8 cellular contexts compared by ENCODE assay signal in genomic region chr12:4320859-4321701, GRCh38. TPM values are rescaled to one million over a fixed set of nuclear protein-coding genes. Genes with fewer than 3 reads are reported as not detected.
DNase-seq lines count a peak whose midpoint lies in the region; ATAC-seq and TF ChIP-seq lines count a peak whose summit lies in the region.

Gene TIGAR (plus strand): TSS chr12:4321213. CDS start chr12:4321272, 59 bp downstream.

- DNase-seq in NCI-H2029 treated with DMSO at 0.1 percent for 48 hours (lab: John Stamatoyannopoulos, UW) (peak; percentile 37), T-helper 9 cell (peak; percentile 85), astrocyte of the hippocampus (ENCODE audit: low read depth, low spot score) (peak; percentile 99), hepatocyte (ENCODE audit: low spot score) (peak; percentile 98), renal cortical epithelial cell (ENCODE audit: low read depth) (peak; percentile 79), OCI-M2 (lab: John Stamatoyannopoulos, UW; ENCODE audit: unreplicated experiment) (no peak)

- H3K4me2 ChIP-seq in hepatocyte = peak within 1 kb of the TSS; percentile 95

- H3K27ac ChIP-seq in hepatocyte = peak within 1 kb of the TSS; percentile 95

- peak within 1 kb of the TSS; percentile 76 for H3K4me3 ChIP-seq in hepatocyte

- ATAC-seq in GM18511 (IDR thresholded peaks at IDR 0.05; ENCODE audit: unreplicated experiment) (peak; percentile 95), HG03025 (IDR thresholded peaks at IDR 0.05; ENCODE audit: low FRiP score, unreplicated experiment) (peak; percentile 96)

- H3K36me3 ChIP-seq in hepatocyte (replicated peaks; ENCODE audit: insufficient read depth, low read depth) = no peaks in the 10 kb centered on the region

- peaks cover 24% of the 10 kb centered on the region for H3K79me2 ChIP-seq in hepatocyte

- H3K4me1 ChIP-seq in hepatocyte (ENCODE audit: insufficient read depth) = peaks cover 4% of the 10 kb centered on the region

- 2% methylated on average over 71 of the region's 76 CpGs for WGBS in hepatocyte (ENCODE audit: low lambda C conversion rate, missing lambda C conversion rate)

- no peaks in the 10 kb centered on the region for H3K27me3 ChIP-seq in hepatocyte

- no peak for TF ChIP-seq CTCF in hepatocyte (IDR thresholded peaks at IDR 0.05; ENCODE audit: poor library complexity)

- H2AFZ ChIP-seq in hepatocyte = peak within 1 kb of the TSS; percentile 85

- no peaks in the 10 kb centered on the region for H4K20me1 ChIP-seq in hepatocyte (ENCODE audit: insufficient read depth, poor library complexity, severe bottlenecking)

- H3K9me3 ChIP-seq in hepatocyte (ENCODE audit: low read depth) = no peaks in the 10 kb centered on the region

- H3K9me2 ChIP-seq in hepatocyte (replicated peaks; ENCODE audit: insufficient read depth) = no peaks in the 10 kb centered on the region

RNA-seq across cellular contexts. Expression of gene TIGAR, which starts in this region (rescaled TPM):
- 6.9 and 7.9 TPM in 2 replicates for total RNA-seq in hepatocyte
- polyA plus RNA-seq in hepatocyte = 9.8 and 12.3 TPM in 2 replicates
- total RNA-seq in renal cortical epithelial cell = 21.4 and 48.7 TPM in 2 replicates
